22 cellular contexts compared by ENCODE assay signal in genomic region chrX:41721590-41721989, GRCh38. TPM values are rescaled to one million over a fixed set of nuclear protein-coding genes. Genes with fewer than 3 reads are reported as not detected.
DNase-seq lines count a peak whose midpoint lies in the region; ATAC-seq and TF ChIP-seq lines count a peak whose summit lies in the region.
"Had no signal": no experiment of that assay in that cellular context is flagged by ENCODE, and none has a peak within 500 bp of the region (broad histone marks: within the 10 kb centered on the region; RNA-seq: fewer than 3 reads in every experiment).

No MANE protein-coding gene starts in this region.

- H3K9me3 Mint-ChIP-seq in activated naive CD8-positive, alpha-beta T cell treated with anti-CD3 and anti-CD28 coated beads, Interleukin-2, amount 10 ng/mL, durations not matched to agents 7 days and 5 days, result peaks cover 3% of the 10 kb centered on the region

- CTCF ChIA-PET in RWPE1 (lab: Yijun Ruan, JAX), result interaction anchor here (0.6 kb wide), 1 partner anchor 10 kb away, joined by 3 read pairs; no protein-coding TSS in a partner anchor

- H3K27me3 Mint-ChIP-seq in activated naive CD8-positive, alpha-beta T cell treated with anti-CD3 and anti-CD28 coated beads, Interleukin-2, amount 10 ng/mL, durations not matched to agents 7 days and 5 days, result no peaks in the 10 kb centered on the region
- H3K27me3 Mint-ChIP-seq: CD4-positive, alpha-beta memory T cell had no signal

- TF ChIP-seq CTCF in GM12865 (IDR thresholded peaks at IDR 0.05; ENCODE audit: insufficient read depth, low read depth, low read length, missing control alignments), result no peak
- no peak for TF ChIP-seq CTCF in RWPE1 (conservative IDR thresholded peaks at IDR 0.05; ENCODE audit: low read depth)

- peaks cover 43% of the 10 kb centered on the region for H3K4me1 Mint-ChIP-seq in activated naive CD8-positive, alpha-beta T cell treated with anti-CD3 and anti-CD28 coated beads, Interleukin-2, amount 10 ng/mL, durations not matched to agents 7 days and 5 days

- peak; percentile 45 for DNase-seq in GM12865 (ENCODE audit: low read depth)
- no peak for DNase-seq in activated naive CD8-positive, alpha-beta T cell treated with anti-CD3 and anti-CD28 coated beads, Interleukin-2, amount 10 ng/mL, durations not matched to agents 7 days and 5 days
- no peak for DNase-seq in midbrain (lab: John Stamatoyannopoulos, UW)
- DNase-seq in T1000 (lab: John Stamatoyannopoulos, UW), result no peak
- no peak for DNase-seq in RWPE1 (ENCODE audit: low spot score)
- no peak for DNase-seq in NCI-H524 (lab: John Stamatoyannopoulos, UW)
- DNase-seq: activated CD4-positive, alpha-beta T cell treated with anti-CD3 and anti-CD28 coated beads for 1 hour; activated naive CD4-positive, alpha-beta T cell treated with anti-CD3 and anti-CD28 coated beads, Interleukin-2, amount 50 U/mL, for 16 hours; CD4-positive, alpha-beta memory T cell; DMS79 treated with DMSO at 0.1 percent for 48 hours; foreskin melanocyte; hypothalamus; lower lobe of right lung; NCI-H1105; NCI-H526 treated with DMSO at 0.1 percent for 48 hours; small intestine; stimulated activated CD4-positive, alpha-beta T cell treated with anti-CD3 and anti-CD28 coated beads, Interleukin-4, amount 100 ng/mL, for 1 hour had no signal

- H3K4me3 ChIP-seq in GM12865 (ENCODE audit: low read depth, low read length), result no peak overlapping the region
- H3K4me3 ChIP-seq: HAP-1, lower lobe of right lung had no signal

- peak overlapping the region; percentile 8 for H3K4me3 Mint-ChIP-seq in activated naive CD8-positive, alpha-beta T cell treated with anti-CD3 and anti-CD28 coated beads, Interleukin-2, amount 10 ng/mL, durations not matched to agents 7 days and 5 days

- POLR2A ChIA-PET in activated naive CD8-positive, alpha-beta T cell treated with anti-CD3 and anti-CD28 coated beads, Interleukin-2, amount 10 ng/mL, durations not matched to agents 7 days and 5 days (lab: Charles Lee), result no interaction called here
- POLR2A ChIA-PET in RWPE1 (lab: Yijun Ruan, JAX; ENCODE audit: low non-redundant PET), result no interaction called here

- H3K27ac Mint-ChIP-seq in activated naive CD8-positive, alpha-beta T cell treated with anti-CD3 and anti-CD28 coated beads, Interleukin-2, amount 10 ng/mL, durations not matched to agents 7 days and 5 days, result peak overlapping the region; percentile 61

- H3K27ac ChIP-seq in RWPE1, result no peak overlapping the region
- H3K27ac ChIP-seq: lower lobe of right lung had no signal

- peaks cover 34% of the 10 kb centered on the region for H3K36me3 Mint-ChIP-seq in activated naive CD8-positive, alpha-beta T cell treated with anti-CD3 and anti-CD28 coated beads, Interleukin-2, amount 10 ng/mL, durations not matched to agents 7 days and 5 days

- ATAC-seq in GM18511 (IDR thresholded peaks at IDR 0.05; ENCODE audit: unreplicated experiment) (peak; percentile 28), GM21717 (IDR thresholded peaks at IDR 0.05; ENCODE audit: unreplicated experiment) (peak; percentile 42)
- no peak for ATAC-seq in activated naive CD8-positive, alpha-beta T cell treated with anti-CD3 and anti-CD28 coated beads, Interleukin-2, amount 10 ng/mL, durations not matched to agents 7 days and 5 days (ENCODE audit: low read depth)
- ATAC-seq: lower lobe of right lung had no signal

RNA-seq across cellular contexts. Expression of gene GPR82, which starts 2.4 kb away (rescaled TPM):
- total RNA-seq in activated naive CD8-positive, alpha-beta T cell treated with anti-CD3 and anti-CD28 coated beads, Interleukin-2, amount 10 ng/mL, durations not matched to agents 7 days and 5 days, result 1 to 10 TPM in 1 of 2 experiments, under 1 TPM in 1; 0.97 to 1.1 TPM
- total RNA-seq: CD4-positive, alpha-beta memory T cell; cerebellum; pulmonary artery endothelial cell had no signal

RNA-seq across cellular contexts. Expression of gene GPR34, which starts 32.8 kb away (rescaled TPM):
- total RNA-seq in activated naive CD8-positive, alpha-beta T cell treated with anti-CD3 and anti-CD28 coated beads, Interleukin-2, amount 10 ng/mL, durations not matched to agents 7 days and 5 days, result 1 to 10 TPM; 1.8 to 2.7 TPM
- total RNA-seq: pulmonary artery endothelial cell had no signal
